ENCODE assay signal across 19 cellular contexts in the genomic region with DNA sequence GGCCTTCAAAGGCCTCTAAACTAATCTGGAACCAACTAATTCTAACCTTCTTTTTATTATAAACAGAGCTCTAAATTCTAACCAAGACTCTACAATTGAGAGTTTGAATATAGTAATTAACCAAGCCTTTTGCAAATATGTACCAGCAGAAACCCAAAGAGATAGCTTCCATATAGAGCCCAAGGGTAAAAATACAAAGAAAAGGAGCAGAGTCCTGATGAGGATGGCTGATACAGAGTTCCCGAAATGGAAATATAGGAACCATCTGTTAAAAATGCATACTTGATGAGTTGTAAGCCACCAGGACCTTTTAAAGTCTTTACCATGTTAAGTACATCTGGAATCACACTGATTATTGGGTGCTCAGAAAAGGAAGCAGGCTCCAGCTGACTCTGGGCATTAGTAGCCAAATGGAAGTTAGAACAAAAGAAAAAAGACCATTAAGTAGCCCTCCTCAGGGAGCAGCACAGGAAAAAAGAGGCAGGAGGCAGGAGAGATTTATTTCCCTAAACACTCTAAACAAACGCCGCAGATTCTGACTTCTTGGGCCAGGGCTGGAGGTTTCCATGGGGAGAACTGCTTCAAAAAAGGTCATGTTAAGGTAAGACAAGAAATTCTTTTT.
"Had no signal": no experiment of that assay in that cellular context is flagged by ENCODE, and none has a peak within 500 bp of the region (broad histone marks: within the 10 kb centered on the region; RNA-seq: fewer than 3 reads in every experiment).

No MANE protein-coding gene starts in this region.

- H3K27ac ChIP-seq: foreskin keratinocyte, thyroid gland, uterus had no signal

- ATAC-seq: foreskin keratinocyte; left lobe of liver; naive thymus-derived CD8-positive, alpha-beta T cell; stimulated activated naive B cell treated with anti-CD40 and anti-IgM and Interleukin-4, amounts not matched to agents 10 μg/mL and 1 μg/mL and 100 μg/mL, for 72 hours had no signal

- H3K36me3 Mint-ChIP-seq: activated naive CD8-positive, alpha-beta T cell treated with anti-CD3 and anti-CD28 coated beads, Interleukin-2, amount 10 ng/mL, durations not matched to agents 7 days and 5 days; naive thymus-derived CD8-positive, alpha-beta T cell; stimulated activated naive B cell treated with anti-CD40 and anti-IgM and Interleukin-4, amounts not matched to agents 10 μg/mL and 1 μg/mL and 100 μg/mL, for 72 hours had no signal

- H3K4me1 Mint-ChIP-seq: activated naive CD8-positive, alpha-beta T cell treated with anti-CD3 and anti-CD28 coated beads, Interleukin-2, amount 10 ng/mL, durations not matched to agents 7 days and 5 days; naive thymus-derived CD8-positive, alpha-beta T cell; stimulated activated naive B cell treated with anti-CD40 and anti-IgM and Interleukin-4, amounts not matched to agents 10 μg/mL and 1 μg/mL and 100 μg/mL, for 72 hours had no signal

- H3K9me3 ChIP-seq: thyroid gland, uterus had no signal

- H3K4me1 ChIP-seq: foreskin keratinocyte, thyroid gland, uterus had no signal

- DNase-seq: activated CD4-positive, alpha-beta T cell treated with anti-CD3 and anti-CD28 coated beads, Interleukin-2, amount 50 U/mL, for 1 hour; activated CD4-positive, CD25-positive, alpha-beta regulatory T cell; activated CD8-positive, alpha-beta memory T cell treated with anti-CD3 and anti-CD28 coated beads for 24 hours; activated naive CD8-positive, alpha-beta T cell treated with anti-CD3 and anti-CD28 coated beads, Interleukin-2, amount 10 ng/mL, durations not matched to agents 7 days and 5 days; anterior cingulate cortex; effector memory CD4-positive, alpha-beta T cell; foreskin keratinocyte; mammary epithelial cell; naive thymus-derived CD8-positive, alpha-beta T cell; nucleus accumbens; stimulated activated CD4-positive, alpha-beta T cell treated with anti-CD3 and anti-CD28 coated beads, Interleukin-15, amount 100 ng/mL, for 24 hours; stimulated activated CD4-positive, alpha-beta T cell treated with anti-CD3 and anti-CD28 coated beads, Interleukin-4, amount 100 ng/mL, for 1 hour; stimulated activated naive B cell treated with anti-CD40 and anti-IgM and Interleukin-4, amounts not matched to agents 10 μg/mL and 1 μg/mL and 100 μg/mL, for 72 hours; thyroid gland; uterus had no signal

- H3K27me3 Mint-ChIP-seq: activated naive CD8-positive, alpha-beta T cell treated with anti-CD3 and anti-CD28 coated beads, Interleukin-2, amount 10 ng/mL, durations not matched to agents 7 days and 5 days; dendritic cell treated with granulocyte-macrophage colony-stimulating factor and Interleukin-4, amounts not matched to agents 40 ng/mL and 50 ng/mL, for 4 days; naive thymus-derived CD8-positive, alpha-beta T cell; stimulated activated naive B cell treated with anti-CD40 and anti-IgM and Interleukin-4, amounts not matched to agents 10 μg/mL and 1 μg/mL and 100 μg/mL, for 72 hours had no signal

- H3K4me3 ChIP-seq: thyroid gland, uterus had no signal

- H3K27me3 ChIP-seq: foreskin keratinocyte, thyroid gland, uterus had no signal

- H3K9me3 Mint-ChIP-seq: dendritic cell treated with granulocyte-macrophage colony-stimulating factor and Interleukin-4, amounts not matched to agents 40 ng/mL and 50 ng/mL, for 4 days had no signal

- H3K36me3 ChIP-seq: thyroid gland, uterus had no signal

- H3K4me3 Mint-ChIP-seq: activated naive CD8-positive, alpha-beta T cell treated with anti-CD3 and anti-CD28 coated beads, Interleukin-2, amount 10 ng/mL, durations not matched to agents 7 days and 5 days; activated T-helper 1 cell treated with anti-CD3 and anti-CD28 coated beads, Interleukin-12 subunit alpha, Interleukin-12 subunit beta, Interleukin-2, Interleukin-4 antibody, amounts not matched to agents 30 ng/mL and 10 ng/mL and 1 ng/mL, durations not matched to agents 14 hours and 24 hours and 36 hours; dendritic cell treated with granulocyte-macrophage colony-stimulating factor and Interleukin-4, amounts not matched to agents 40 ng/mL and 50 ng/mL, for 4 days; naive thymus-derived CD8-positive, alpha-beta T cell; stimulated activated naive B cell treated with anti-CD40 and anti-IgM and Interleukin-4, amounts not matched to agents 10 μg/mL and 1 μg/mL and 100 μg/mL, for 72 hours; T-helper 2 cell treated with Interferon-gamma antibody and Interleukin-4, amounts not matched to agents 5 μg/mL and 100 μg/mL, for 36 hours had no signal

- H3K27ac Mint-ChIP-seq: activated naive CD8-positive, alpha-beta T cell treated with anti-CD3 and anti-CD28 coated beads, Interleukin-2, amount 10 ng/mL, durations not matched to agents 7 days and 5 days; activated T-helper 1 cell treated with anti-CD3 and anti-CD28 coated beads, Interleukin-12 subunit alpha, Interleukin-12 subunit beta, Interleukin-2, Interleukin-4 antibody, amounts not matched to agents 30 ng/mL and 10 ng/mL and 1 ng/mL, durations not matched to agents 14 hours and 24 hours and 36 hours; dendritic cell treated with granulocyte-macrophage colony-stimulating factor and Interleukin-4, amounts not matched to agents 40 ng/mL and 50 ng/mL, for 4 days; naive thymus-derived CD8-positive, alpha-beta T cell; stimulated activated naive B cell treated with anti-CD40 and anti-IgM and Interleukin-4, amounts not matched to agents 10 μg/mL and 1 μg/mL and 100 μg/mL, for 72 hours; T-helper 2 cell treated with Interferon-gamma antibody and Interleukin-4, amounts not matched to agents 5 μg/mL and 100 μg/mL, for 36 hours had no signal
